ENCODE assay signal across 16 cellular contexts in the genomic region with DNA sequence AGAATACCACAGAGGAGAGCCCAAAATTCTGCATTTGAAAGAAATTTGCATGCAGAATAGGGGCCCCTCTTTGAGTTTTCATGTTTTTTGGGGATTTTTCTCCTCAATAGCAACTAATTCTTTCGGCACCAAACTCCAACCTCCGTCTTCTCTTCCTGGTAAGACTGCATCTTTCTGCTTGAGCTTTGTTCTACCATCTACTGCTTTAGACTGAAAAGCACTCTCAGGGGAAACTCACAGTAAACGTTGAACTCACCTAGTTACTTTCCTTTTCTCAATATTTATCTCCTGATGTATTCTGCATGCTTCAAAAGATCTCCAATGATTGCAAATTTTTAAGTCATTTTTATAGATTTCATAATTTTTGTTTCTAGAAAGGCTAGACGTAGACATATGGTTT. TPM values are rescaled to one million over a fixed set of nuclear protein-coding genes. Genes with fewer than 3 reads are reported as not detected.
A peak's percentile ranks its signal among the peaks of the same experiment; 100 is the strongest.
DNase-seq lines count a peak whose midpoint lies in the region; ATAC-seq and TF ChIP-seq lines count a peak whose summit lies in the region.
"Had no signal": no experiment of that assay in that cellular context is flagged by ENCODE, and none has a peak within 500 bp of the region (broad histone marks: within the 10 kb centered on the region; RNA-seq: fewer than 3 reads in every experiment).

No MANE protein-coding gene starts in this region.

- no peaks in the 10 kb centered on the region for H4K20me1 ChIP-seq in OCI-LY7 (ENCODE audit: insufficient read depth, low read length)
- no peaks in the 10 kb centered on the region for H4K20me1 ChIP-seq in osteoblast (ENCODE audit: insufficient read depth, low read length)

- CTCF ChIA-PET in HEK293 (lab: Yijun Ruan, JAX) (interaction anchor here (0.8 to 5.7 kb wide), 10 partner anchors 9 to 289 kb away, joined by 3 to 102 read pairs (median 6); partner anchors contain the start of genes PSMB9, TAP1 and TAP2), OCI-LY7 (lab: Charles Lee; ENCODE audit: unreplicated experiment) (interaction anchor here (2.0 kb wide), 1 partner anchor 84 kb away, joined by 4 read pairs; no protein-coding TSS in a partner anchor)

- peaks cover 3% of the 10 kb centered on the region for H3K27me3 ChIP-seq in osteoblast (ENCODE audit: insufficient read depth, low read length)

- H3K36me3 ChIP-seq in HEK293 (ENCODE audit: control insufficient read depth in 2 of 2, insufficient read depth in 1 of 2, low read length in 2 of 2), result no peaks in the 10 kb centered on the region
- H3K36me3 ChIP-seq in OCI-LY7 (ENCODE audit: insufficient read depth, low read length), result no peaks in the 10 kb centered on the region
- no peaks in the 10 kb centered on the region for H3K36me3 ChIP-seq in osteoblast (ENCODE audit: insufficient read depth, low read length)

- peaks cover 6% of the 10 kb centered on the region for H3K4me1 Mint-ChIP-seq in memory B cell
- peaks cover 2% of the 10 kb centered on the region for H3K4me1 Mint-ChIP-seq in activated CD4-positive, alpha-beta T cell treated with anti-CD3 and anti-CD28 coated beads, Interleukin-2, amount 10 ng/mL, durations not matched to agents 24 days and 14 days

- no peak for ATAC-seq in memory B cell (ENCODE audit: low read depth)
- ATAC-seq: A549 had no signal

- H3K4me3 Mint-ChIP-seq in memory B cell, result no peak overlapping the region
- H3K4me3 Mint-ChIP-seq in activated CD4-positive, alpha-beta T cell treated with anti-CD3 and anti-CD28 coated beads, Interleukin-2, amount 10 ng/mL, durations not matched to agents 24 days and 14 days, result no peak overlapping the region
- H3K4me3 Mint-ChIP-seq: CD4-positive, alpha-beta T cell; H9 had no signal

- TF ChIP-seq CTCF in GM12865 (IDR thresholded peaks at IDR 0.05; ENCODE audit: insufficient read depth, low read depth, low read length, missing control alignments) (no peak), HEK293 (tag by site-specific recombination; IDR thresholded peaks at IDR 0.05) (no peak), OCI-LY7 (conservative IDR thresholded peaks at IDR 0.05; ENCODE audit: low read length) (no peak), osteoblast (IDR thresholded peaks at IDR 0.05; ENCODE audit: extremely low read depth, low read depth, low read length) (no peak)

- peaks cover 2% of the 10 kb centered on the region for H3K9me3 Mint-ChIP-seq in memory B cell
- no peaks in the 10 kb centered on the region for H3K9me3 Mint-ChIP-seq in activated CD4-positive, alpha-beta T cell treated with anti-CD3 and anti-CD28 coated beads, Interleukin-2, amount 10 ng/mL, durations not matched to agents 24 days and 14 days
- H3K9me3 Mint-ChIP-seq: CD4-positive, alpha-beta T cell had no signal

- intact Hi-C loops in OCI-LY7 (cut with micrococcal nuclease; ENCODE audit: unreplicated experiment), result no loop called here
- intact Hi-C loops in activated CD4-positive, alpha-beta T cell treated with anti-CD3 and anti-CD28 coated beads, Interleukin-2, amount 10 ng/mL, durations not matched to agents 24 days and 14 days (cut with micrococcal nuclease), result loop anchor here (5.0 kb wide), 2 partner anchors 79 to 94 kb away; no protein-coding TSS in a partner anchor

- no peaks in the 10 kb centered on the region for H3K9me3 ChIP-seq in HEK293 (ENCODE audit: control insufficient read depth, insufficient read depth, low read depth, low read length)
- no peaks in the 10 kb centered on the region for H3K9me3 ChIP-seq in OCI-LY7 (ENCODE audit: low read length)
- H3K9me3 ChIP-seq in osteoblast (ENCODE audit: low read depth, low read length), result no peaks in the 10 kb centered on the region
- H3K9me3 ChIP-seq: A549 had no signal

- peaks cover 2% of the 10 kb centered on the region for H3K36me3 Mint-ChIP-seq in memory B cell
- no peaks in the 10 kb centered on the region for H3K36me3 Mint-ChIP-seq in activated CD4-positive, alpha-beta T cell treated with anti-CD3 and anti-CD28 coated beads, Interleukin-2, amount 10 ng/mL, durations not matched to agents 24 days and 14 days (ENCODE audit: low read depth)

- H3K79me2 ChIP-seq in OCI-LY7 (ENCODE audit: insufficient read depth, low read depth, low read length), result no peaks in the 10 kb centered on the region
- no peaks in the 10 kb centered on the region for H3K79me2 ChIP-seq in osteoblast (ENCODE audit: insufficient read depth, low read length)

- POLR2A ChIA-PET in HEK293 (lab: Yijun Ruan, JAX), result no interaction called here
- POLR2A ChIA-PET in OCI-LY7 (lab: Charles Lee), result interaction anchor here (0.6 to 1.3 kb wide), 7 partner anchors 12 to 600 kb away, joined by 3 to 5 read pairs (median 3); partner anchors contain the start of gene HLA-DRA

- no TSS peak for BruUV-seq in OCI-LY7 (replicated peaks; lab: Mats Ljungman, UMichigan)

- H3K4me3 ChIP-seq in GM12865 (ENCODE audit: low read depth, low read length) (no peak overlapping the region), HEK293 (ENCODE audit: low read depth, low read length) (no peak overlapping the region), OCI-LY7 (ENCODE audit: low read depth, low read length, poor library complexity, severe bottlenecking) (no peak overlapping the region), osteoblast (ENCODE audit: insufficient read depth, low read length) (no peak overlapping the region)
- H3K4me3 ChIP-seq: A549 had no signal

- H3K9me2 ChIP-seq in OCI-LY7 (ENCODE audit: insufficient read depth, low read length), result no peaks in the 10 kb centered on the region

- H2AFZ ChIP-seq in OCI-LY7 (ENCODE audit: low read length) (peak overlapping the region; percentile 16), osteoblast (ENCODE audit: low read length) (no peak overlapping the region)

- peak overlapping the region; percentile 22 for H3K27ac Mint-ChIP-seq in memory B cell
- H3K27ac Mint-ChIP-seq in activated CD4-positive, alpha-beta T cell treated with anti-CD3 and anti-CD28 coated beads, Interleukin-2, amount 10 ng/mL, durations not matched to agents 24 days and 14 days, result no peak overlapping the region
- H3K27ac Mint-ChIP-seq: CD4-positive, alpha-beta T cell; H9 had no signal

- H3K4me1 ChIP-seq in HEK293 (ENCODE audit: control insufficient read depth, insufficient read depth, low read length) (no peaks in the 10 kb centered on the region), OCI-LY7 (ENCODE audit: insufficient read depth, low read length, poor library complexity, severe bottlenecking) (peaks cover 6% of the 10 kb centered on the region), osteoblast (ENCODE audit: insufficient read depth, low read length) (no peaks in the 10 kb centered on the region)
- H3K4me1 ChIP-seq: A549, Caco-2 had no signal

- H3K4me2 ChIP-seq in OCI-LY7 (ENCODE audit: low read length), result 0 out of 2 replicates have a peak overlapping the region, but pooled peaks have one; percentile 2
- H3K4me2 ChIP-seq in osteoblast (ENCODE audit: insufficient read depth, low read length), result no peak overlapping the region
- H3K4me2 ChIP-seq: A549 had no signal

- H3K27ac ChIP-seq in HEK293 (ENCODE audit: extremely low read depth, low read depth, low read length) (no peak overlapping the region), OCI-LY7 (ENCODE audit: low read depth, low read length, poor library complexity, severe bottlenecking) (no peak overlapping the region), osteoblast (ENCODE audit: low read depth, low read length) (no peak overlapping the region)
- H3K27ac ChIP-seq: 22Rv1, A549, C4-2B had no signal

- peaks cover 1% of the 10 kb centered on the region for H3K27me3 Mint-ChIP-seq in memory B cell
- H3K27me3 Mint-ChIP-seq in activated CD4-positive, alpha-beta T cell treated with anti-CD3 and anti-CD28 coated beads, Interleukin-2, amount 10 ng/mL, durations not matched to agents 24 days and 14 days, result peaks cover 53% of the 10 kb centered on the region

- peak; percentile 13 for DNase-seq in GM12865 (ENCODE audit: low read depth)
- DNase-seq in OCI-LY7 (ENCODE audit: low spot score), result no peak
- no peak for DNase-seq in memory B cell (ENCODE audit: low spot score in 2 of 2)
- DNase-seq in activated CD4-positive, alpha-beta T cell treated with anti-CD3 and anti-CD28 coated beads, Interleukin-2, amount 10 ng/mL, durations not matched to agents 24 days and 14 days, result no peak
- no peak for DNase-seq in osteoblast (ENCODE audit: insufficient read length, low spot score, missing footprints)
- no peak for DNase-seq in activated effector memory CD4-positive, alpha-beta T cell treated with anti-CD3 and anti-CD28 coated beads, Interleukin-2, amount 50 U/mL, for 16 hours
- DNase-seq: AML-193; Caco-2; CD4-positive, alpha-beta T cell had no signal

TF ChIP-seq in HEK293, 187 proteins besides CTCF, POLR2A, EP300 and RAD21:
- TF ChIP-seq ZBTB17 (tag by site-specific recombination; IDR thresholded peaks at IDR 0.05) (peak; percentile 64), ZNF354C (tag by site-specific recombination; IDR thresholded peaks at IDR 0.05; ENCODE audit: borderline replicate concordance, low read depth) (no peak)

RNA-seq across cellular contexts. Expression of gene HLA-DQB1, which starts 36.9 kb away (rescaled TPM):
- 1.2 and 10.5 TPM in 2 replicates for total RNA-seq in OCI-LY7 (2014; rRNA removed; shearing (Covaris generic))
- 16.5 and 20.9 TPM in 2 replicates for total RNA-seq in OCI-LY7 (2022)
- total RNA-seq in activated CD4-positive, alpha-beta T cell treated with anti-CD3 and anti-CD28 coated beads, Interleukin-2, amount 10 ng/mL, durations not matched to agents 24 days and 14 days, result 1.5 and 1.6 TPM in 2 replicates
- under 0.01 and 6.5 TPM in 2 replicates for total RNA-seq in osteoblast
- total RNA-seq: Caco-2, HT-29 had no signal

RNA-seq across cellular contexts. Expression of gene HLA-DQA2, which starts 37.8 kb away (rescaled TPM):
- total RNA-seq in OCI-LY7 (2014; rRNA removed; shearing (Covaris generic)), result 0.13 TPM in 1 of 2 replicates, not detected in the other
- total RNA-seq in OCI-LY7 (2022) (3.3 and 3.6 TPM in 2 replicates), osteoblast (not detected in 2 replicates)
- 0.45 and 0.65 TPM in 2 replicates for total RNA-seq in activated CD4-positive, alpha-beta T cell treated with anti-CD3 and anti-CD28 coated beads, Interleukin-2, amount 10 ng/mL, durations not matched to agents 24 days and 14 days
- total RNA-seq: Caco-2, H1, H9, HT-29 had no signal

RNA-seq across cellular contexts. Expression of gene HLA-DQB2, which starts 60.0 kb away (rescaled TPM):
- not detected in 2 replicates for total RNA-seq in OCI-LY7 (2014; rRNA removed; shearing (Covaris generic))
- total RNA-seq in OCI-LY7 (2022), result 5.1 and 7.2 TPM in 2 replicates
- total RNA-seq in activated CD4-positive, alpha-beta T cell treated with anti-CD3 and anti-CD28 coated beads, Interleukin-2, amount 10 ng/mL, durations not matched to agents 24 days and 14 days, result 0.28 and 0.72 TPM in 2 replicates
- total RNA-seq in osteoblast, result not detected in 2 replicates
- total RNA-seq: Caco-2, H1, H9, HT-29 had no signal
